8 cellular contexts compared by ENCODE assay signal in the genomic region with DNA sequence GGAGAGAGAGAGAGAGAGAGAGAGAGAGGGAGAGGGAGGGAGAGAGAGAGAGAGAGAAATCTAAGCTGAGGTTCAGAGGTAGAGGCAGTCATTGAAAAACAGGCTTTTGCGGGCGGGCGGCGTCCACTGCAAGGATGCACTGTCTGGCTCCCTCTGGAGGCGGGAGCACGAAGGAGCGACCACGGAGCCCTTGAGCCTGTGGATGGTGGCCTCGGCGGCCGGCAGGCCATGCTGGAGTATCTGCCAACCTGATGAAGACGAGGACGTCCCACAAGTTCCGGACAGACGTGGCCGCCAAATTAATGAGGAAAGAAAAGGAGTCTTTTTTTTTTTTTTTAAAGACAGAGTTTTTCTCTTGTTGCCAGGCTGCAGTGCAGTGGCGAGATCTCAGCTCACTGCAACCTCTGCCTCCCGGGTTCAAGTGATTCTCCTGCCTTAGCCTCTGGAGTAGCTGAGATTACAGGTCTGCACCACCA. TPM values are rescaled to one million over a fixed set of nuclear protein-coding genes. Genes with fewer than 3 reads are reported as not detected.
DNase-seq lines count a peak whose midpoint lies in the region; ATAC-seq and TF ChIP-seq lines count a peak whose summit lies in the region.

No MANE protein-coding gene starts in this region.

- peak; percentile 80 for DNase-seq in GM13976 (ENCODE audit: low spot score)
- DNase-seq in NCI-H345 treated with DMSO at 0.1 percent for 48 hours (lab: John Stamatoyannopoulos, UW; ENCODE audit: unreplicated experiment) = peak; percentile 15
- DNase-seq in activated CD4-positive, alpha-beta T cell treated with anti-CD3 and anti-CD28 coated beads for 4 hours = peak; percentile 67 to 68
- DNase-seq in cerebellar cortex (ENCODE audit: low spot score) = peak; percentile 80
- DNase-seq in left lobe of liver (ENCODE audit: low spot score) = peak; percentile 85
- DNase-seq in stimulated activated CD4-positive, alpha-beta T cell treated with anti-CD3 and anti-CD28 coated beads, Interleukin-2, amount 100 ng/mL, for 4 hours (ENCODE audit: low read depth) = peak; percentile 51

- peak; percentile 89 for TF ChIP-seq CTCF in GM13976 (IDR thresholded peaks at IDR 0.05; ENCODE audit: borderline replicate concordance, control extremely low read depth, extremely low read depth, insufficient read depth, missing control alignments)

- peak; percentile 60 for ATAC-seq in HG02981 (IDR thresholded peaks at IDR 0.05; ENCODE audit: unreplicated experiment)
- peak; percentile 85 for ATAC-seq in left lobe of liver
- no peak for ATAC-seq in GM18502 (IDR thresholded peaks at IDR 0.05; ENCODE audit: poor library complexity, unreplicated experiment)

- in situ Hi-C loops in GM13976 (cut with MboI; ENCODE audit: low sequenced_read_pairs, unreplicated experiment) = no loop called here

RNA-seq across cellular contexts. Expression of gene CCDC125, which starts 2.2 kb away (rescaled TPM):
- total RNA-seq in left lobe of liver = 18.6 TPM

RNA-seq across cellular contexts. Expression of gene AK6, which starts 34.5 kb away (rescaled TPM):
- total RNA-seq in left lobe of liver = 18.8 TPM

RNA-seq across cellular contexts. Expression of gene TAF9, which starts 34.5 kb away (rescaled TPM):
- total RNA-seq in left lobe of liver = 20.0 TPM

RNA-seq across cellular contexts. Expression of gene RAD17, which starts 34.8 kb away (rescaled TPM):
- total RNA-seq in left lobe of liver = 8.9 TPM

Comparison
In these comparisons a context has a peak if more than half of its experiments do, and no peak if none do; other contexts are left out.
1. DNase-seq: peak in every context shown above with its lines; median percentile 85 in left lobe of liver; 80 in GM13976; 80 in cerebellar cortex; 68 in activated CD4-positive, alpha-beta T cell treated with anti-CD3 and anti-CD28 coated beads for 4 hours; 51 in stimulated activated CD4-positive, alpha-beta T cell treated with anti-CD3 and anti-CD28 coated beads, Interleukin-2, amount 100 ng/mL, for 4 hours; 15 in NCI-H345 treated with DMSO at 0.1 percent for 48 hours.